Comparison of ENCODE assay signal across 8 cellular contexts in the genomic region with DNA sequence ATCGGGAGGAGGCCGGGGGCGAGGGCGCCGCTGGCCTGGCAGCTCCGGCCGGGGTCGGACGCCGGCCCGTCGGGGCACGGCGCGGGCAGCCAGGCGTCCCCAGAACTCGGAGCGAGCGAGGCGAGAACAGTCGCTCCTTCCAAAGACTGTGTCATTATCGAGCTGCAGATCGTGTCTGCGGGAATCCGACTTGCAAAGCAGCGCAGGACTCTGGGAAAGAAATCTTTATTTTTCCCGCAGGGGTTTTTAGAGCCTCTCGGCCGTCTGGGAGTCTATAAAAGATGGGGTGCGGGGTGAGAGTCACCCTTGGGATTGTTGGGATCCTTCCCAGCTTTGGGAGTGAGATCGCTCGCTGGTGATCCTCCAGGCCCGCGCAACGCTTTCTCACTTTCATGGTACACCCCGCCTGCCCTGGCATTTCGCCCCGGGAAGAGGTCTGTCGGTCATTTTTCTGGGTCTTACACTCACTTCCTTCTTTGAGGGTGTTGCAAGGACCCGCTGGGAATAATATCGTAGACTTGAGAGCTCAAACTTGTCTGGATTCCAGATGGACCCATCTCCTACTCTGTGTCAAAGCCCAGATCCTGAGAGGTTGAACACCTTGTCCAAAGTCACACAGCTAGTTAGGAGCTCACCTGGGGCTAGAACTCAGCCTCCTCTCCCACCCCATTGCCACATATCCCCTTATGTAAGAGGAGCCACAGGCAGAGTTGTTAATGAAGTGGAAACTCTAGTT. TPM values are rescaled to one million over a fixed set of nuclear protein-coding genes. Genes with fewer than 3 reads are reported as not detected.
A peak's percentile ranks its signal among the peaks of the same experiment; 100 is the strongest.
DNase-seq lines count a peak whose midpoint lies in the region; ATAC-seq and TF ChIP-seq lines count a peak whose summit lies in the region.

No MANE protein-coding gene starts in this region.

- no peak for TF ChIP-seq POLR2A in esophagus muscularis mucosa (IDR thresholded peaks at IDR 0.05; ENCODE audit: low read depth)

- peak overlapping the region; percentile 86 to 97 (median 90) for H3K4me3 ChIP-seq in esophagus muscularis mucosa
- H3K4me3 ChIP-seq in muscle layer of duodenum (ENCODE audit: low read depth in 1 of 2, low read length in 2 of 2): peak overlapping the region; percentile 67 to 87
- peak overlapping the region; percentile 55 to 65 for H3K4me3 ChIP-seq in aorta (ENCODE audit: low read length in 2 of 2)

- no peak for TF ChIP-seq CTCF in esophagus muscularis mucosa (IDR thresholded peaks at IDR 0.05)

- CTCF ChIA-PET in T-cell (lab: Charles Lee): interaction anchor here in 1 of 2 donors (0.5 kb wide), 1 partner anchor 215 kb away, joined by 3 read pairs; no protein-coding TSS in a partner anchor

- TF ChIP-seq EP300 in esophagus muscularis mucosa (IDR thresholded peaks at IDR 0.05): no peak

- no peak for ATAC-seq in activated T-cell treated with anti-CD3 and anti-CD28 coated beads, Interleukin-2, amount 50 U/mL, for 72 hours (replicated peaks in 1 of 2)
- ATAC-seq in T-cell (replicated peaks in 1 of 4) (no peak), aorta (ENCODE audit: low FRiP score) (no peak), HG02981 (IDR thresholded peaks at IDR 0.05; ENCODE audit: unreplicated experiment) (no peak)

- H3K4me1 ChIP-seq in esophagus muscularis mucosa: peaks cover 44 to 47% (median 46%) of the 10 kb centered on the region in 4 donors
- peaks cover 6 to 37% of the 10 kb centered on the region in 2 donors for H3K4me1 ChIP-seq in muscle layer of duodenum (ENCODE audit: control insufficient read depth in 1 of 2, insufficient read depth in 2 of 2, low read length in 2 of 2)
- H3K4me1 ChIP-seq in aorta (ENCODE audit: control insufficient read depth in 1 of 2, insufficient read depth in 2 of 2, low read length in 2 of 2): peaks cover 1 to 7% of the 10 kb centered on the region in 2 donors

- H3K9me3 ChIP-seq in esophagus muscularis mucosa: no peaks in the 10 kb centered on the region
- no peaks in the 10 kb centered on the region for H3K9me3 ChIP-seq in muscle layer of duodenum (ENCODE audit: control insufficient read depth in 1 of 2, low read length in 2 of 2)
- H3K9me3 ChIP-seq in aorta (ENCODE audit: control insufficient read depth, low read length): no peaks in the 10 kb centered on the region

- H3K27ac Mint-ChIP-seq in activated T-cell treated with anti-CD3 and anti-CD28 coated beads, Interleukin-2, amount 50 U/mL, for 72 hours: no peak overlapping the region
- peak overlapping the region in 1 of 2 donors; percentile 28 for H3K27ac Mint-ChIP-seq in T-cell

- intact Hi-C loops in esophagus muscularis mucosa (cut with DNase I): loop anchor here (5.0 kb wide), 2 partner anchors 37 to 53 kb away; no protein-coding TSS in a partner anchor
- intact Hi-C loops in aorta (cut with DNase I): loop anchor here (2.0 to 10.0 kb wide), 4 partner anchors 41 to 162 kb away; a partner anchor contains a TSS

- POLR2A ChIA-PET in T-cell (lab: Charles Lee): interaction anchor here in 1 of 2 donors (0.6 kb wide), 1 partner anchor 166 kb away, joined by 4 read pairs; no protein-coding TSS in a partner anchor

- H3K4me1 Mint-ChIP-seq in activated T-cell treated with anti-CD3 and anti-CD28 coated beads, Interleukin-2, amount 50 U/mL, for 72 hours (ENCODE audit: low read depth): peaks cover 30% of the 10 kb centered on the region
- H3K4me1 Mint-ChIP-seq in T-cell: peaks cover 44 to 50% (median 49%) of the 10 kb centered on the region in 3 donors

- H3K9me3 Mint-ChIP-seq in activated T-cell treated with anti-CD3 and anti-CD28 coated beads, Interleukin-2, amount 50 U/mL, for 72 hours: no peaks in the 10 kb centered on the region
- no peaks in the 10 kb centered on the region for H3K9me3 Mint-ChIP-seq in T-cell

- H3K27ac ChIP-seq in esophagus muscularis mucosa (replicated peaks in 1 of 4) (peak overlapping the region; percentile 91 to 96 (median 94)), muscle layer of duodenum (ENCODE audit: low read length) (peak overlapping the region; percentile 73), aorta (ENCODE audit: low read depth in 1 of 2, low read length in 2 of 2) (peak overlapping the region in 1 of 2 donors; percentile 82)

- H3K36me3 ChIP-seq in esophagus muscularis mucosa (no peaks in the 10 kb centered on the region), muscle layer of duodenum (ENCODE audit: control insufficient read depth in 1 of 2, insufficient read depth in 2 of 2, low read length in 2 of 2) (no peaks in the 10 kb centered on the region), aorta (ENCODE audit: control insufficient read depth in 1 of 2, insufficient read depth in 2 of 2, low read length in 1 of 2) (no peaks in the 10 kb centered on the region)

- DNase-seq in activated T-cell treated with anti-CD3 and anti-CD28 coated beads, Interleukin-2, amount 50 U/mL, for 72 hours: no peak
- DNase-seq in activated T-cell treated with anti-CD3 and anti-CD28 coated beads, Interleukin-2, amount 50 U/mL, for 1 hour: no peak
- DNase-seq in T-cell (peak in 8 of 34 experiments; percentile 2 to 27 (median 10)), esophagus muscularis mucosa (ENCODE audit: extremely low spot score) (peak; percentile 95), aorta (peak; percentile 82 to 91), GDM1 (lab: John Stamatoyannopoulos, UW) (no peak)

- H3K27me3 Mint-ChIP-seq in activated T-cell treated with anti-CD3 and anti-CD28 coated beads, Interleukin-2, amount 50 U/mL, for 72 hours (ENCODE audit: low read depth): peaks cover 25% of the 10 kb centered on the region
- H3K27me3 Mint-ChIP-seq in T-cell: peaks cover 22 to 31% of the 10 kb centered on the region in 2 donors

- H3K27me3 ChIP-seq in esophagus muscularis mucosa (no peaks in the 10 kb centered on the region), muscle layer of duodenum (ENCODE audit: low read depth, low read length) (no peaks in the 10 kb centered on the region), aorta (ENCODE audit: control insufficient read depth in 1 of 2, insufficient read depth in 2 of 2, low read length in 1 of 2) (no peaks in the 10 kb centered on the region)

- peaks cover 1% of the 10 kb centered on the region in 2 donors for H3K36me3 Mint-ChIP-seq in activated T-cell treated with anti-CD3 and anti-CD28 coated beads, Interleukin-2, amount 50 U/mL, for 72 hours (ENCODE audit: insufficient read depth in 2 of 2)
- peaks cover 2% of the 10 kb centered on the region for H3K36me3 Mint-ChIP-seq in T-cell

- 5% methylated on average over 15 of the region's 41 CpGs for WGBS in esophagus muscularis mucosa
- 0 to 1% methylated on average over 40 to 41 of the region's 41 CpGs for WGBS in aorta, 2 donors

- H3K4me3 Mint-ChIP-seq in activated T-cell treated with anti-CD3 and anti-CD28 coated beads, Interleukin-2, amount 50 U/mL, for 72 hours: peak overlapping the region; percentile 47 to 82
- H3K4me3 Mint-ChIP-seq in T-cell: peak overlapping the region; percentile 61 to 96 (median 69)

RNA-seq across cellular contexts. Expression of a gene that starts 1.0 kb away (rescaled TPM):
- 1 to 10 TPM; 3.7 to 4.1 TPM for total RNA-seq in activated T-cell treated with anti-CD3 and anti-CD28 coated beads, Interleukin-2, amount 50 U/mL, for 72 hours
- total RNA-seq in T-cell: 1 to 10 TPM; 1.0 to 2.4 (median 1.9) TPM
- total RNA-seq in esophagus muscularis mucosa: 10 to 100 TPM in 3 of 4 donors, 1 to 10 TPM in 1; 4.2 to 18.4 (median 14.1) TPM
- 10 to 100 TPM; 15.1 to 15.8 TPM for total RNA-seq in aorta
- polyA plus RNA-seq in aorta: 10 to 100 TPM; 10.1 to 18.9 TPM

RNA-seq across cellular contexts. Expression of a gene that starts 1.5 kb away (rescaled TPM):
- 100 to 1,000 TPM in 1 of 2 donors, 10 to 100 TPM in 1; 92.2 to 113 TPM for total RNA-seq in activated T-cell treated with anti-CD3 and anti-CD28 coated beads, Interleukin-2, amount 50 U/mL, for 72 hours
- 100 to 1,000 TPM in 2 of 5 donors, 10 to 100 TPM in 3; 73.8 to 106 (median 93.7) TPM for total RNA-seq in T-cell
- total RNA-seq in esophagus muscularis mucosa: 10 to 100 TPM; 46.9 to 51.4 (median 48.6) TPM
- 10 to 100 TPM; 34.3 to 63.8 TPM for total RNA-seq in aorta
- polyA plus RNA-seq in aorta: 10 to 100 TPM; 16.2 to 73.4 TPM

RNA-seq across cellular contexts. Expression of a gene that starts 53.8 kb away (rescaled TPM):
- 10 to 100 TPM; 35.5 to 37.8 TPM for total RNA-seq in activated T-cell treated with anti-CD3 and anti-CD28 coated beads, Interleukin-2, amount 50 U/mL, for 72 hours
- 10 to 100 TPM; 16.1 to 38.8 (median 36.2) TPM for total RNA-seq in T-cell
- total RNA-seq in esophagus muscularis mucosa: 10 to 100 TPM; 23.9 to 37.2 (median 28.3) TPM
- total RNA-seq in aorta: 10 to 100 TPM; 29.6 to 35.6 TPM
- 10 to 100 TPM; 17.8 to 27.8 TPM for polyA plus RNA-seq in aorta

RNA-seq across cellular contexts. Expression of a gene that starts 53.9 kb away (rescaled TPM):
- 10 to 100 TPM; 75.3 to 75.7 TPM for total RNA-seq in activated T-cell treated with anti-CD3 and anti-CD28 coated beads, Interleukin-2, amount 50 U/mL, for 72 hours
- 10 to 100 TPM; 32.2 to 51.0 (median 46.8) TPM for total RNA-seq in T-cell
- 10 to 100 TPM; 21.9 to 41.9 (median 30.7) TPM for total RNA-seq in esophagus muscularis mucosa
- 10 to 100 TPM; 25.6 to 27.2 TPM for total RNA-seq in aorta
- polyA plus RNA-seq in aorta: 10 to 100 TPM; 39.4 to 41.9 TPM

Comparison
In these comparisons a context has a peak if more than half of its experiments do, and no peak if none do; other contexts are left out.
1. DNase-seq: peak in esophagus muscularis mucosa (single experiment) and aorta (2 of 2); none in activated T-cell treated with anti-CD3 and anti-CD28 coated beads, Interleukin-2, amount 50 U/mL, for 72 hours (0 of 2), activated T-cell treated with anti-CD3 and anti-CD28 coated beads, Interleukin-2, amount 50 U/mL, for 1 hour (single experiment) and GDM1 (single experiment).
2. Peak in every context shown above with its lines, with median percentiles within 50 percentile points of each other: H3K4me3 ChIP-seq.